Comparison of ENCODE assay signal across 10 cellular contexts in genomic region chr7:2687881-2688318, GRCh38. TPM values are rescaled to one million over a fixed set of nuclear protein-coding genes. Genes with fewer than 3 reads are reported as not detected.
DNase-seq lines count a peak whose midpoint lies in the region; ATAC-seq and TF ChIP-seq lines count a peak whose summit lies in the region.
"Had no signal": no experiment of that assay in that cellular context is flagged by ENCODE, and none has a peak within 500 bp of the region (broad histone marks: within the 10 kb centered on the region; RNA-seq: fewer than 3 reads in every experiment).

Gene AMZ1 (plus strand): TSS chr7:2688202. CDS start chr7:2700452, 12,250 bp downstream.

- no peaks in the 10 kb centered on the region for H3K4me1 ChIP-seq in Caco-2
- H3K4me1 ChIP-seq in body of pancreas, result peaks cover 20% of the 10 kb centered on the region

- H3K27ac ChIP-seq in body of pancreas, result no peak within 1 kb of the TSS

- DNase-seq in EL, result peak; percentile 35
- peak; percentile 34 for DNase-seq in MG63
- DNase-seq in fibroblast of the aortic adventitia (ENCODE audit: low read depth), result no peak
- DNase-seq in osteocyte (ENCODE audit: extremely low spot score, unreplicated experiment), result no peak
- no peak for DNase-seq in NCI-H1417 treated with DMSO at 0.1 percent for 48 hours (lab: John Stamatoyannopoulos, UW)
- no peak for DNase-seq in Caco-2
- no peak for DNase-seq in body of pancreas
- DNase-seq in activated T-helper 1 cell treated with anti-CD3 and anti-CD28 coated beads, Interleukin-12 subunit alpha, Interleukin-12 subunit beta, Interleukin-2, Interleukin-4 antibody, amounts not matched to agents 30 ng/mL and 10 ng/mL and 1 ng/mL, durations not matched to agents 14 hours and 24 hours and 36 hours (ENCODE audit: low spot score), result no peak
- DNase-seq: foreskin melanocyte had no signal

- no TSS peak for BruUV-seq in Caco-2 (replicated peaks; lab: Mats Ljungman, UMichigan)

- H3K9me3 Mint-ChIP-seq in osteocyte (ENCODE audit: unreplicated experiment) (no peaks in the 10 kb centered on the region), Caco-2 (ENCODE audit: unreplicated experiment) (no peaks in the 10 kb centered on the region)
- H3K9me3 Mint-ChIP-seq in activated T-helper 1 cell treated with anti-CD3 and anti-CD28 coated beads, Interleukin-12 subunit alpha, Interleukin-12 subunit beta, Interleukin-2, Interleukin-4 antibody, amounts not matched to agents 30 ng/mL and 10 ng/mL and 1 ng/mL, durations not matched to agents 14 hours and 24 hours and 36 hours, result no peaks in the 10 kb centered on the region

- H3K27me3 Mint-ChIP-seq in osteocyte (ENCODE audit: unreplicated experiment) (no peaks in the 10 kb centered on the region), Caco-2 (ENCODE audit: insufficient read depth, unreplicated experiment) (no peaks in the 10 kb centered on the region)
- H3K27me3 Mint-ChIP-seq in activated T-helper 1 cell treated with anti-CD3 and anti-CD28 coated beads, Interleukin-12 subunit alpha, Interleukin-12 subunit beta, Interleukin-2, Interleukin-4 antibody, amounts not matched to agents 30 ng/mL and 10 ng/mL and 1 ng/mL, durations not matched to agents 14 hours and 24 hours and 36 hours (ENCODE audit: insufficient read depth), result peaks cover 45% of the 10 kb centered on the region

- POLR2A ChIA-PET in Caco-2 (lab: Charles Lee), result no interaction called here

- 4 to 10% methylated on average over 8 to 18 of the region's 41 CpGs for WGBS in body of pancreas, 2 donors

- H3K27me3 ChIP-seq in MG63, result peaks cover 7% of the 10 kb centered on the region
- H3K27me3 ChIP-seq in Caco-2 (replicated peaks; ENCODE audit: control insufficient read depth, insufficient read depth, low read length), result no peaks in the 10 kb centered on the region
- peaks cover 0 to 18% of the 10 kb centered on the region in 2 donors for H3K27me3 ChIP-seq in body of pancreas

- H3K4me3 Mint-ChIP-seq in osteocyte (ENCODE audit: unreplicated experiment) (peak within 1 kb of the TSS; percentile 63), Caco-2 (ENCODE audit: unreplicated experiment) (no peak within 1 kb of the TSS)
- no peak within 1 kb of the TSS for H3K4me3 Mint-ChIP-seq in activated T-helper 1 cell treated with anti-CD3 and anti-CD28 coated beads, Interleukin-12 subunit alpha, Interleukin-12 subunit beta, Interleukin-2, Interleukin-4 antibody, amounts not matched to agents 30 ng/mL and 10 ng/mL and 1 ng/mL, durations not matched to agents 14 hours and 24 hours and 36 hours

- peak within 1 kb of the TSS; percentile 22; the same call in 1 of the 2 replicates for H3K4me3 ChIP-seq in MG63
- peak within 1 kb of the TSS; percentile 28 for H3K4me3 ChIP-seq in fibroblast of the aortic adventitia (ENCODE audit: low read depth, low read length)
- no peak within 1 kb of the TSS for H3K4me3 ChIP-seq in Caco-2 (ENCODE audit: low read depth, low read length)
- H3K4me3 ChIP-seq in body of pancreas, result no peak within 1 kb of the TSS

- TF ChIP-seq CTCF in fibroblast of the aortic adventitia (IDR thresholded peaks at IDR 0.05; ENCODE audit: insufficient read depth, low read length), result no peak
- TF ChIP-seq CTCF in osteocyte (IDR thresholded peaks at IDR 0.05), result no peak
- TF ChIP-seq CTCF in Caco-2 (IDR thresholded peaks at IDR 0.05; ENCODE audit: insufficient read depth in 1 of 2, low read depth in 1 of 2, low read length in 1 of 2, severe bottlenecking in 1 of 2, unreplicated experiment in 1 of 2), result no peak
- no peak for TF ChIP-seq CTCF in body of pancreas (IDR thresholded peaks at IDR 0.05)

- TF ChIP-seq POLR2A in body of pancreas (IDR thresholded peaks at IDR 0.05), result no peak

- intact Hi-C loops in Caco-2 (cut with micrococcal nuclease; ENCODE audit: unreplicated experiment), result no loop called here
- intact Hi-C loops in body of pancreas (cut with DNase I), result no loop called here
- intact Hi-C loops in activated T-helper 1 cell treated with anti-CD3 and anti-CD28 coated beads, Interleukin-12 subunit alpha, Interleukin-12 subunit beta, Interleukin-2, Interleukin-4 antibody, amounts not matched to agents 30 ng/mL and 10 ng/mL and 1 ng/mL, durations not matched to agents 14 hours and 24 hours and 36 hours (cut with micrococcal nuclease), result no loop called here

- ATAC-seq in body of pancreas, result no peak

- H3K36me3 ChIP-seq in MG63 (no peaks in the 10 kb centered on the region), Caco-2 (ENCODE audit: control insufficient read depth, insufficient read depth, low read length) (no peaks in the 10 kb centered on the region), body of pancreas (replicated peaks in 1 of 2; ENCODE audit: insufficient read depth in 1 of 2, low read depth in 2 of 2) (no peaks in the 10 kb centered on the region)

- peak within 1 kb of the TSS; percentile 85 for H3K27ac Mint-ChIP-seq in osteocyte (ENCODE audit: unreplicated experiment)
- no peak within 1 kb of the TSS for H3K27ac Mint-ChIP-seq in Caco-2 (ENCODE audit: unreplicated experiment)
- H3K27ac Mint-ChIP-seq in activated T-helper 1 cell treated with anti-CD3 and anti-CD28 coated beads, Interleukin-12 subunit alpha, Interleukin-12 subunit beta, Interleukin-2, Interleukin-4 antibody, amounts not matched to agents 30 ng/mL and 10 ng/mL and 1 ng/mL, durations not matched to agents 14 hours and 24 hours and 36 hours, result no peak within 1 kb of the TSS

- H3K4me1 Mint-ChIP-seq in osteocyte (ENCODE audit: unreplicated experiment) (peaks cover 32% of the 10 kb centered on the region), Caco-2 (ENCODE audit: low read depth, unreplicated experiment) (no peaks in the 10 kb centered on the region)
- peaks cover 14% of the 10 kb centered on the region for H3K4me1 Mint-ChIP-seq in activated T-helper 1 cell treated with anti-CD3 and anti-CD28 coated beads, Interleukin-12 subunit alpha, Interleukin-12 subunit beta, Interleukin-2, Interleukin-4 antibody, amounts not matched to agents 30 ng/mL and 10 ng/mL and 1 ng/mL, durations not matched to agents 14 hours and 24 hours and 36 hours (ENCODE audit: low read depth)

- CTCF ChIA-PET in Caco-2 (lab: Charles Lee), result interaction anchor here (0.7 kb wide), 1 partner anchor 22 kb away, joined by 3 read pairs; no protein-coding TSS in a partner anchor

- H3K36me3 Mint-ChIP-seq in osteocyte (ENCODE audit: unreplicated experiment) (no peaks in the 10 kb centered on the region), Caco-2 (ENCODE audit: insufficient read depth, unreplicated experiment) (no peaks in the 10 kb centered on the region)
- H3K36me3 Mint-ChIP-seq in activated T-helper 1 cell treated with anti-CD3 and anti-CD28 coated beads, Interleukin-12 subunit alpha, Interleukin-12 subunit beta, Interleukin-2, Interleukin-4 antibody, amounts not matched to agents 30 ng/mL and 10 ng/mL and 1 ng/mL, durations not matched to agents 14 hours and 24 hours and 36 hours (ENCODE audit: low read depth), result no peaks in the 10 kb centered on the region

- no peaks in the 10 kb centered on the region for H3K9me3 ChIP-seq in MG63
- no peaks in the 10 kb centered on the region for H3K9me3 ChIP-seq in Caco-2
- no peaks in the 10 kb centered on the region for H3K9me3 ChIP-seq in body of pancreas

RNA-seq across cellular contexts. Expression of gene AMZ1, which starts in this region (rescaled TPM):
- total RNA-seq in MG63 (2014; rRNA removed; shearing (Covaris generic); ENCODE audit: low replicate concordance), result 0.03 TPM in 1 of 2 replicates, not detected in the other
- total RNA-seq in fibroblast of the aortic adventitia (ENCODE audit: low replicate concordance), result 0.25 and 0.36 TPM in 2 replicates
- total RNA-seq in osteocyte, result 5.8 and 6.6 TPM in 2 replicates
- total RNA-seq in Caco-2 (2022), result 0.07 and 0.11 TPM in 2 replicates
- not detected for total RNA-seq in body of pancreas
- total RNA-seq in activated T-helper 1 cell treated with anti-CD3 and anti-CD28 coated beads, Interleukin-12 subunit alpha, Interleukin-12 subunit beta, Interleukin-2, Interleukin-4 antibody, amounts not matched to agents 30 ng/mL and 10 ng/mL and 1 ng/mL, durations not matched to agents 14 hours and 24 hours and 36 hours, result 0.05 TPM in 1 of 2 replicates, not detected in the other
- total RNA-seq: LHCN-M2 had no signal

Comparison
In these comparisons a context has a peak if more than half of its experiments do, and no peak if none do; other contexts are left out.
1. Peak in DNase-seq and H3K4me3 ChIP-seq in MG63; RNA of the gene not detected or under 1 TPM.